8 cellular contexts compared by ENCODE assay signal in the genomic region with DNA sequence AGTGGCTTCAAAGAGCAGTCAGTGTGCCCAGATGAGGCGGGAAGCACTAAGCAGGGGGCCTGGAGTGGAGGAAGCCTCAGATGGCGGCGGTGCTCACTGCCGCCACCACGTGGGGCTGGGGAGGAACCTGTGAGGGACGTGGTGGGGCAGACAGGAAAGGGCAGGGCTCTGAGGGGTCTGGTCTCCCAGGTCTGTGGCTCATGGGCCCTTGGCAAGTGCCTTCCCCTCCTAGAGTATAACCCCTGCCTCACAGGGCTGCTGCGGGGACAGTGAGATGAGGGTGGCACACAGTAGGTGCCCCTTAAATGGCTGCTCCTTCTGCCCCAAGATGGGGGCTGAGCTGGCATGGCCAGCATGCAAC. TPM values are rescaled to one million over a fixed set of nuclear protein-coding genes. Genes with fewer than 3 reads are reported as not detected.
DNase-seq lines count a peak whose midpoint lies in the region; ATAC-seq and TF ChIP-seq lines count a peak whose summit lies in the region.

No MANE protein-coding gene starts in this region.

- H3K4me3 ChIP-seq in left ventricle myocardium inferior, result no peak overlapping the region

- no peak overlapping the region for H4K91ac ChIP-seq in H9 (ENCODE audit: insufficient read length, low read depth, low read length)

- H2BK12ac ChIP-seq in H9 (ENCODE audit: insufficient read length, low read depth, low read length), result no peak overlapping the region

- no peak overlapping the region for H4K5ac ChIP-seq in H9 (ENCODE audit: insufficient read length, low read depth, low read length)

- H3K27ac Mint-ChIP-seq in CD14-positive monocyte (no peak overlapping the region), H9 (no peak overlapping the region)

- no peak overlapping the region for H3T11ph ChIP-seq in H9 (ENCODE audit: low read length)

- H3K27ac ChIP-seq in H9 (ENCODE audit: insufficient read length, low read depth, low read length) (no peak overlapping the region), left ventricle myocardium inferior (replicated peaks) (no peak overlapping the region)

- H2BK5ac ChIP-seq in H9 (ENCODE audit: insufficient read length, low read length), result no peak overlapping the region

- H3K4me1 ChIP-seq in H9 (ENCODE audit: insufficient read depth, low read length) (no peaks in the 10 kb centered on the region), left ventricle myocardium inferior (peaks cover 11% of the 10 kb centered on the region)

- H3K36me3 Mint-ChIP-seq in CD14-positive monocyte, result no peaks in the 10 kb centered on the region
- H3K36me3 Mint-ChIP-seq in H9 (ENCODE audit: insufficient read depth in 1 of 3, low read depth in 3 of 3), result no peaks in the 10 kb centered on the region; a peak in 1 of 7 replicates

- peaks cover 4% of the 10 kb centered on the region for H3K23me2 ChIP-seq in H9 (ENCODE audit: insufficient read length, low read depth, low read length, poor library complexity, severe bottlenecking)

- WGBS in H9 (ENCODE audit: extremely low coverage, insufficient read length, low lambda C conversion rate), result no CpG with 5 or more reads among the region's 7 CpGs

- H3K4me2 ChIP-seq in H9 (ENCODE audit: insufficient read depth, insufficient read length, low read length), result no peak overlapping the region

- H3K9me3 ChIP-seq in H9 (ENCODE audit: control insufficient read depth, low read depth, low read length) (no peaks in the 10 kb centered on the region), left ventricle myocardium inferior (replicated peaks) (no peaks in the 10 kb centered on the region)

- H2BK120ac ChIP-seq in H9 (ENCODE audit: low read depth, low read length, poor library complexity, severe bottlenecking), result no peak overlapping the region

- no peak overlapping the region for H2AFZ ChIP-seq in H9 (ENCODE audit: low read length)

- no peak overlapping the region for H3K18ac ChIP-seq in H9 (ENCODE audit: insufficient read length, low read depth, low read length)

- TF ChIP-seq CTCF in CD14-positive monocyte (IDR thresholded peaks at IDR 0.05) (peak; percentile 21), H9 (conservative IDR thresholded peaks at IDR 0.05) (peak; percentile 74), left ventricle myocardium inferior (IDR thresholded peaks at IDR 0.05; ENCODE audit: borderline replicate concordance) (peak; percentile 53)

- H3K36me3 ChIP-seq in left ventricle myocardium inferior, result no peaks in the 10 kb centered on the region

- no peak overlapping the region for H3K14ac ChIP-seq in H9 (ENCODE audit: insufficient read depth, low read length)

- peaks cover 0 to 6% (median 0%) of the 10 kb centered on the region in 7 donors for H3K9me3 Mint-ChIP-seq in CD14-positive monocyte
- peaks cover 2 to 4% of the 10 kb centered on the region in 2 experiments; a peak in 2 of 5 replicates for H3K9me3 Mint-ChIP-seq in H9

- peaks cover 18% of the 10 kb centered on the region for H3K4me1 Mint-ChIP-seq in CD14-positive monocyte
- H3K4me1 Mint-ChIP-seq in H9, result peaks cover 20 to 47% of the 10 kb centered on the region in 2 experiments

- H3K79me1 ChIP-seq in H9 (ENCODE audit: insufficient read depth, low read depth, low read length, poor library complexity, severe bottlenecking), result no peaks in the 10 kb centered on the region

- H2BK15ac ChIP-seq in H9 (ENCODE audit: low read depth, low read length), result no peak overlapping the region

- H2BK20ac ChIP-seq in H9 (ENCODE audit: low read depth, low read length, poor library complexity, severe bottlenecking), result no peak overlapping the region

- no peaks in the 10 kb centered on the region for H3K79me2 ChIP-seq in H9 (ENCODE audit: insufficient read depth, low read length)

- H3K27me3 Mint-ChIP-seq in CD14-positive monocyte (ENCODE audit: low read depth in 3 of 3) (peaks cover 16 to 40% (median 20%) of the 10 kb centered on the region in 3 donors), H9 (ENCODE audit: low read depth) (peaks cover 69% of the 10 kb centered on the region)

- DNase-seq in CD14-positive monocyte (ENCODE audit: low spot score) (no peak), H9 (peak; percentile 86), RPMI8226 (peak; percentile 74), left ventricle myocardium inferior (no peak), NCI-H446 (lab: John Stamatoyannopoulos, UW) (no peak), OCI-M2 (lab: John Stamatoyannopoulos, UW; ENCODE audit: unreplicated experiment) (no peak)
- DNase-seq in NK-92 treated with Interleukin-12 subunit alpha and Interleukin-12 subunit beta, amount 100 ng/mL, for 24 hours (lab: John Stamatoyannopoulos, UW), result no peak

- H3K4me3 Mint-ChIP-seq in CD14-positive monocyte (no peak overlapping the region), H9 (peak overlapping the region in 1 of 2 experiments; percentile 42; a peak in 1 of 5 replicates)

- intact Hi-C loops in CD14-positive monocyte (cut with micrococcal nuclease) (no loop called here), left ventricle myocardium inferior (cut with micrococcal nuclease) (no loop called here)

- no peak overlapping the region for H2AK5ac ChIP-seq in H9 (ENCODE audit: insufficient read length, low read length)

- ATAC-seq in GM21515 (IDR thresholded peaks at IDR 0.05; ENCODE audit: unreplicated experiment), result no peak

- H3K56ac ChIP-seq in H9 (ENCODE audit: insufficient read length, low read depth, low read length), result no peak overlapping the region

- H3K4ac ChIP-seq in H9 (ENCODE audit: low read depth, low read length), result no peak overlapping the region

- H4K8ac ChIP-seq in H9 (replicated peaks; ENCODE audit: insufficient read length, low read depth, low read length), result no peak overlapping the region

- H3K9ac ChIP-seq in H9 (ENCODE audit: extremely low read depth, insufficient read length, low read length), result no peak overlapping the region

- H3K23ac ChIP-seq in H9 (ENCODE audit: insufficient read length, low read depth, low read length), result no peak overlapping the region

- H3K27me3 ChIP-seq in H9 (ENCODE audit: insufficient read depth, low read length) (peaks cover 3% of the 10 kb centered on the region; the same call in 1 of the 2 replicates), left ventricle myocardium inferior (ENCODE audit: low read depth) (peaks cover 100% of the 10 kb centered on the region)

- H4K20me1 ChIP-seq in H9 (ENCODE audit: control insufficient read depth, insufficient read depth, insufficient read length), result peaks cover 3% of the 10 kb centered on the region

RNA-seq across cellular contexts. Expression of a gene that starts 26.6 kb away (rescaled TPM):
- polyA plus RNA-seq in CD14-positive monocyte, result not detected
- total RNA-seq in H9 (2021), result 0.37 and 0.46 TPM in 2 replicates
- total RNA-seq in left ventricle myocardium inferior, result not detected

RNA-seq across cellular contexts. Expression of a gene that starts 30.4 kb away (rescaled TPM):
- not detected for polyA plus RNA-seq in CD14-positive monocyte
- total RNA-seq in H9 (2021), result 1.2 and 1.5 TPM in 2 replicates
- not detected for total RNA-seq in left ventricle myocardium inferior

Comparison
In these comparisons a context has a peak if more than half of its experiments do, and no peak if none do; other contexts are left out.
1. DNase-seq: peak in H9 (single experiment) and RPMI8226 (single experiment); none in CD14-positive monocyte (single experiment), left ventricle myocardium inferior (single experiment), NK-92 treated with Interleukin-12 subunit alpha and Interleukin-12 subunit beta, amount 100 ng/mL, for 24 hours (single experiment), NCI-H446 (0 of 2) and OCI-M2 (single experiment).
2. CTCF ChIP-seq: peak in every context shown above with its lines; median percentile 74 in H9; 53 in left ventricle myocardium inferior; 21 in CD14-positive monocyte.